In genomic region chr9:89179920-89180667, GRCh38 we compare ENCODE assay signal across 8 cellular contexts. TPM values are rescaled to one million over a fixed set of nuclear protein-coding genes. Genes with fewer than 3 reads are reported as not detected.
DNase-seq lines count a peak whose midpoint lies in the region; ATAC-seq and TF ChIP-seq lines count a peak whose summit lies in the region.

No MANE protein-coding gene starts in this region.

- peak overlapping the region; percentile 25 to 92 (median 92); a peak in 6 of 7 replicates for H3K27ac Mint-ChIP-seq in H9
- H3K27ac Mint-ChIP-seq in activated CD4-positive, alpha-beta T cell treated with anti-CD3 and anti-CD28 coated beads, Interleukin-2, amount 10 ng/mL, durations not matched to agents 7 days and 5 days: no peak overlapping the region

- H3K56ac ChIP-seq in H9 (ENCODE audit: insufficient read length, low read depth, low read length): no peak overlapping the region

- WGBS in H9 (ENCODE audit: extremely low coverage, insufficient read length, low lambda C conversion rate): no CpG with 5 or more reads among the region's 33 CpGs
- WGBS in liver: under 1% methylated on average over 33 of the region's 33 CpGs

- H3K4me3 Mint-ChIP-seq in H9: peak overlapping the region; percentile 61 to 78
- peak overlapping the region; percentile 7 for H3K4me3 Mint-ChIP-seq in activated CD4-positive, alpha-beta T cell treated with anti-CD3 and anti-CD28 coated beads, Interleukin-2, amount 10 ng/mL, durations not matched to agents 7 days and 5 days

- H3K18ac ChIP-seq in H9 (ENCODE audit: insufficient read length, low read depth, low read length): peak overlapping the region; percentile 46

- no peak overlapping the region for H3K23ac ChIP-seq in H9 (ENCODE audit: insufficient read length, low read depth, low read length)

- peak overlapping the region; percentile 12 for H2BK12ac ChIP-seq in H9 (ENCODE audit: insufficient read length, low read depth, low read length)

- peaks cover 33 to 35% of the 10 kb centered on the region in 2 experiments for H3K4me1 Mint-ChIP-seq in H9
- peaks cover 16% of the 10 kb centered on the region for H3K4me1 Mint-ChIP-seq in activated CD4-positive, alpha-beta T cell treated with anti-CD3 and anti-CD28 coated beads, Interleukin-2, amount 10 ng/mL, durations not matched to agents 7 days and 5 days

- POLR2A ChIA-PET in AG04450 (lab: Yijun Ruan, JAX): interaction anchor here (0.6 to 2.6 kb wide), 8 partner anchors 26 to 148 kb away, joined by 3 to 8 read pairs (median 4); no protein-coding TSS in a partner anchor
- POLR2A ChIA-PET in activated CD4-positive, alpha-beta T cell treated with anti-CD3 and anti-CD28 coated beads, Interleukin-2, amount 10 ng/mL, durations not matched to agents 7 days and 5 days (lab: Charles Lee): no interaction called here

- peak overlapping the region; percentile 58 for H3K4me3 ChIP-seq in AG04450 (ENCODE audit: low read depth, low read length)
- peak overlapping the region; percentile 79 for H3K4me3 ChIP-seq in endocrine pancreas (ENCODE audit: control insufficient read depth, insufficient read depth, low read length)
- peak overlapping the region in 2 of 3 donors; percentile 42 to 51 for H3K4me3 ChIP-seq in liver (ENCODE audit: low read depth in 1 of 3, low read length in 3 of 3)

- H3K9me3 ChIP-seq in AG04450 (ENCODE audit: control insufficient read depth, insufficient read depth, low read length) (no peaks in the 10 kb centered on the region; the same call in 1 of the 2 replicates), H9 (ENCODE audit: control insufficient read depth, low read depth, low read length) (no peaks in the 10 kb centered on the region), endocrine pancreas (ENCODE audit: control insufficient read depth, low read length) (no peaks in the 10 kb centered on the region), liver (ENCODE audit: control insufficient read depth in 4 of 4, low read length in 3 of 4) (no peaks in the 10 kb centered on the region)

- H4K91ac ChIP-seq in H9 (ENCODE audit: insufficient read length, low read depth, low read length): no peak overlapping the region

- TF ChIP-seq RAD21 in liver (IDR thresholded peaks at IDR 0.05): peak in 1 of 2 donors; percentile 3

- H3K9ac ChIP-seq in H9 (ENCODE audit: extremely low read depth, insufficient read length, low read length): peak overlapping the region; percentile 27
- peak overlapping the region; percentile 52 for H3K9ac ChIP-seq in endocrine pancreas (ENCODE audit: control insufficient read depth, insufficient read depth, low read length)
- peak overlapping the region; percentile 42 to 60 for H3K9ac ChIP-seq in liver (ENCODE audit: low read depth in 1 of 2, low read length in 2 of 2)

- H4K20me1 ChIP-seq in H9 (ENCODE audit: control insufficient read depth, insufficient read depth, insufficient read length): no peaks in the 10 kb centered on the region

- no peaks in the 10 kb centered on the region for H3K79me1 ChIP-seq in H9 (ENCODE audit: insufficient read depth, low read depth, low read length, poor library complexity, severe bottlenecking)

- no peak overlapping the region for H4K8ac ChIP-seq in H9 (replicated peaks; ENCODE audit: insufficient read length, low read depth, low read length)

- no peak overlapping the region for H2BK20ac ChIP-seq in H9 (ENCODE audit: low read depth, low read length, poor library complexity, severe bottlenecking)

- CTCF ChIA-PET in AG04450 (lab: Charles Lee): interaction anchor here (1.6 kb wide), 1 partner anchor 368 kb away, joined by 5 read pairs; no protein-coding TSS in a partner anchor
- CTCF ChIA-PET in activated CD4-positive, alpha-beta T cell treated with anti-CD3 and anti-CD28 coated beads, Interleukin-2, amount 10 ng/mL, durations not matched to agents 7 days and 5 days (lab: Charles Lee): no interaction called here

- no peak overlapping the region for H2BK120ac ChIP-seq in H9 (ENCODE audit: low read depth, low read length, poor library complexity, severe bottlenecking)

- H3K4ac ChIP-seq in H9 (ENCODE audit: low read depth, low read length): no peak overlapping the region

- no peak for TF ChIP-seq CTCF in AG04450 (IDR thresholded peaks at IDR 0.05; ENCODE audit: low read depth, low read length)
- no peak for TF ChIP-seq CTCF in H9 (conservative IDR thresholded peaks at IDR 0.05)
- no peak for TF ChIP-seq CTCF in liver (IDR thresholded peaks at IDR 0.05; ENCODE audit: low read depth, low read length, missing input control)

- H3K4me2 ChIP-seq in H9 (ENCODE audit: insufficient read depth, insufficient read length, low read length): peak overlapping the region; percentile 53

- no peak overlapping the region for H2AK5ac ChIP-seq in H9 (ENCODE audit: insufficient read length, low read length)

- H3K36me3 Mint-ChIP-seq in H9 (ENCODE audit: insufficient read depth in 1 of 3, low read depth in 3 of 3): no peaks in the 10 kb centered on the region; a peak in 1 of 7 replicates
- H3K36me3 Mint-ChIP-seq in activated CD4-positive, alpha-beta T cell treated with anti-CD3 and anti-CD28 coated beads, Interleukin-2, amount 10 ng/mL, durations not matched to agents 7 days and 5 days (ENCODE audit: low read depth): peaks cover 4% of the 10 kb centered on the region

- H2BK15ac ChIP-seq in H9 (ENCODE audit: low read depth, low read length): no peak overlapping the region

- peak overlapping the region; percentile 60; the same call in 1 of the 2 replicates for H3K14ac ChIP-seq in H9 (ENCODE audit: insufficient read depth, low read length)

- peaks cover 0 to 2% of the 10 kb centered on the region in 2 experiments; a peak in 3 of 5 replicates for H3K9me3 Mint-ChIP-seq in H9
- H3K9me3 Mint-ChIP-seq in activated CD4-positive, alpha-beta T cell treated with anti-CD3 and anti-CD28 coated beads, Interleukin-2, amount 10 ng/mL, durations not matched to agents 7 days and 5 days: no peaks in the 10 kb centered on the region

- peak overlapping the region; percentile 50 for H2AFZ ChIP-seq in H9 (ENCODE audit: low read length)

- no peak overlapping the region for H2BK5ac ChIP-seq in H9 (ENCODE audit: insufficient read length, low read length)

- ATAC-seq in HG02588 (IDR thresholded peaks at IDR 0.05; ENCODE audit: unreplicated experiment): no peak

- peaks cover 49% of the 10 kb centered on the region for H3K27me3 Mint-ChIP-seq in H9 (ENCODE audit: low read depth)
- peaks cover 70% of the 10 kb centered on the region for H3K27me3 Mint-ChIP-seq in activated CD4-positive, alpha-beta T cell treated with anti-CD3 and anti-CD28 coated beads, Interleukin-2, amount 10 ng/mL, durations not matched to agents 7 days and 5 days

- DNase-seq in AG04450 (ENCODE audit: low read depth, low spot score): peak; percentile 92
- peak; percentile 94 for DNase-seq in H9
- peak; percentile 89 for DNase-seq in NCI-H2227 (lab: John Stamatoyannopoulos, UW; ENCODE audit: unreplicated experiment)
- peak; percentile 29 for DNase-seq in activated CD4-positive, alpha-beta T cell treated with anti-CD3 and anti-CD28 coated beads, Interleukin-2, amount 10 ng/mL, durations not matched to agents 7 days and 5 days
- peak; percentile 41 to 73 for DNase-seq in stimulated activated CD4-positive, alpha-beta T cell treated with anti-CD3 and anti-CD28 coated beads, Interleukin-2, amount 100 ng/mL, for 24 hours

- peaks cover 5% of the 10 kb centered on the region; the same call in 1 of the 2 replicates for H3K79me2 ChIP-seq in H9 (ENCODE audit: insufficient read depth, low read length)

- peaks cover 25% of the 10 kb centered on the region for H3K23me2 ChIP-seq in H9 (ENCODE audit: insufficient read length, low read depth, low read length, poor library complexity, severe bottlenecking)

- H3T11ph ChIP-seq in H9 (ENCODE audit: low read length): no peak overlapping the region

- H4K5ac ChIP-seq in H9 (ENCODE audit: insufficient read length, low read depth, low read length): no peak overlapping the region

- peak overlapping the region; percentile 87 for H3K27ac ChIP-seq in AG04450 (ENCODE audit: low read depth, low read length)
- H3K27ac ChIP-seq in H9 (ENCODE audit: insufficient read length, low read depth, low read length): peak overlapping the region; percentile 42
- peak overlapping the region; percentile 74 to 84 for H3K27ac ChIP-seq in liver (ENCODE audit: low read depth in 1 of 2, low read length in 2 of 2)

- H3K36me3 ChIP-seq in endocrine pancreas (ENCODE audit: control insufficient read depth, insufficient read depth, low read length) (no peaks in the 10 kb centered on the region), liver (ENCODE audit: control insufficient read depth in 4 of 4, insufficient read depth in 3 of 4, low read depth in 1 of 4, low read length in 3 of 4) (no peaks in the 10 kb centered on the region)

- H3K4me1 ChIP-seq in H9 (ENCODE audit: insufficient read depth, low read length) (peaks cover 13% of the 10 kb centered on the region; the same call in 1 of the 2 replicates), endocrine pancreas (ENCODE audit: control insufficient read depth, insufficient read depth, low read length) (peaks cover 5% of the 10 kb centered on the region), liver (ENCODE audit: control insufficient read depth in 4 of 4, insufficient read depth in 4 of 4, low read length in 3 of 4) (peaks cover 13 to 35% (median 28%) of the 10 kb centered on the region in 4 donors)

- no peaks in the 10 kb centered on the region for H3K27me3 ChIP-seq in AG04450 (ENCODE audit: control insufficient read depth, insufficient read depth, low read length)
- no peaks in the 10 kb centered on the region; the same call in 1 of the 2 replicates for H3K27me3 ChIP-seq in H9 (ENCODE audit: insufficient read depth, low read length)
- no peaks in the 10 kb centered on the region for H3K27me3 ChIP-seq in endocrine pancreas (ENCODE audit: control insufficient read depth, insufficient read depth, low read length)
- peaks cover 0 to 7% (median 0%) of the 10 kb centered on the region in 4 donors for H3K27me3 ChIP-seq in liver (ENCODE audit: control insufficient read depth in 4 of 4, insufficient read depth in 4 of 4, low read length in 3 of 4)

TF ChIP-seq in liver, 16 proteins besides CTCF, POLR2A, EP300 and RAD21 (continues in another document):
- TF ChIP-seq RXRA (IDR thresholded peaks at IDR 0.05): peak in 1 of 2 donors; percentile 53
- TF ChIP-seq FOXA2 (IDR thresholded peaks at IDR 0.05): peak; percentile 28
- TF ChIP-seq ATF3 (IDR thresholded peaks at IDR 0.05): peak; percentile 91
- peak; percentile 70 for TF ChIP-seq SP1 (IDR thresholded peaks at IDR 0.05)
- TF ChIP-seq, protein P1, sequence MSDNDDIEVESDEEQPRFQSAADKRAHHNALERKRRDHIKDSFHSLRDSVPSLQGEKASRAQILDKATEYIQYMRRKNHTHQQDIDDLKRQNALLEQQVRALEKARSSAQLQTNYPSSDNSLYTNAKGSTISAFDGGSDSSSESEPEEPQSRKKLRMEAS (IDR thresholded peaks at IDR 0.05): peak; percentile 19

RNA-seq across cellular contexts. Expression of gene SHC3, which starts 1.5 kb away (rescaled TPM):
- 4.3 and 4.7 TPM in 2 replicates for polyA plus RNA-seq in AG04450 (2011; rRNA removed)
- 11.4 and 16.2 TPM in 2 replicates for polyA minus RNA-seq in AG04450 (2011; rRNA and poly(A)+ RNA removed)
- 1.3 and 1.8 TPM in 2 replicates for total RNA-seq in H9 (2021)
- not detected for total RNA-seq in activated CD4-positive, alpha-beta T cell treated with anti-CD3 and anti-CD28 coated beads, Interleukin-2, amount 10 ng/mL, durations not matched to agents 7 days and 5 days
- total RNA-seq in liver: under 1 TPM; 0.05 to 0.08 TPM
- under 1 TPM; 0.03 TPM for polyA plus RNA-seq in liver

Comparison
In these comparisons a context has a peak if more than half of its experiments do, and no peak if none do; other contexts are left out.
1. DNase-seq: peak in every context shown above with its lines; median percentile 94 in H9; 92 in AG04450; 89 in NCI-H2227; 57 in stimulated activated CD4-positive, alpha-beta T cell treated with anti-CD3 and anti-CD28 coated beads, Interleukin-2, amount 100 ng/mL, for 24 hours; 29 in activated CD4-positive, alpha-beta T cell treated with anti-CD3 and anti-CD28 coated beads, Interleukin-2, amount 10 ng/mL, durations not matched to agents 7 days and 5 days.